24 cellular contexts compared by ENCODE assay signal in genomic region chr2:143133783-143134182, GRCh38.
DNase-seq lines count a peak whose midpoint lies in the region; ATAC-seq and TF ChIP-seq lines count a peak whose summit lies in the region.
"Had no signal": no experiment of that assay in that cellular context is flagged by ENCODE, and none has a peak within 500 bp of the region (broad histone marks: within the 10 kb centered on the region; RNA-seq: fewer than 3 reads in every experiment).

No MANE protein-coding gene starts in this region.

- H3K4me1 ChIP-seq in neutrophil (ENCODE audit: control insufficient read depth in 1 of 2, insufficient read depth in 1 of 2, low read depth in 1 of 2, low read length in 1 of 2): peaks cover 76 to 81% of the 10 kb centered on the region in 2 experiments

- no peaks in the 10 kb centered on the region for H3K27me3 ChIP-seq in neutrophil

- peaks cover 60% of the 10 kb centered on the region for H3K4me1 Mint-ChIP-seq in T-helper 2 cell treated with Interferon-gamma antibody and Interleukin-4, amounts not matched to agents 5 μg/mL and 100 μg/mL, for 36 hours (ENCODE audit: low read depth)
- H3K4me1 Mint-ChIP-seq in activated naive CD8-positive, alpha-beta T cell (ENCODE audit: low read depth): peaks cover 82% of the 10 kb centered on the region
- peaks cover 77% of the 10 kb centered on the region for H3K4me1 Mint-ChIP-seq in activated naive CD8-positive, alpha-beta T cell treated with anti-CD3 and anti-CD28 coated beads, Interleukin-2, amount 50 U/mL, for 24 hours
- H3K4me1 Mint-ChIP-seq in central memory CD8-positive, alpha-beta T cell: peaks cover 58% of the 10 kb centered on the region

- peaks cover 55% of the 10 kb centered on the region for H3K36me3 Mint-ChIP-seq in T-helper 2 cell treated with Interferon-gamma antibody and Interleukin-4, amounts not matched to agents 5 μg/mL and 100 μg/mL, for 36 hours (ENCODE audit: low read depth)
- peaks cover 9% of the 10 kb centered on the region for H3K36me3 Mint-ChIP-seq in activated naive CD8-positive, alpha-beta T cell
- H3K36me3 Mint-ChIP-seq in activated naive CD8-positive, alpha-beta T cell treated with anti-CD3 and anti-CD28 coated beads, Interleukin-2, amount 50 U/mL, for 24 hours (ENCODE audit: low read depth): peaks cover 14% of the 10 kb centered on the region
- H3K36me3 Mint-ChIP-seq in central memory CD8-positive, alpha-beta T cell (ENCODE audit: insufficient read depth): peaks cover 6% of the 10 kb centered on the region

- no peak overlapping the region for H3K4me3 ChIP-seq in neutrophil (ENCODE audit: low read depth in 1 of 2, low read length in 1 of 2)

- peaks cover 3% of the 10 kb centered on the region for H3K9me3 Mint-ChIP-seq in T-helper 2 cell treated with Interferon-gamma antibody and Interleukin-4, amounts not matched to agents 5 μg/mL and 100 μg/mL, for 36 hours
- H3K9me3 Mint-ChIP-seq in activated naive CD8-positive, alpha-beta T cell (ENCODE audit: low read depth): peaks cover 4% of the 10 kb centered on the region
- peaks cover 3% of the 10 kb centered on the region for H3K9me3 Mint-ChIP-seq in activated naive CD8-positive, alpha-beta T cell treated with anti-CD3 and anti-CD28 coated beads, Interleukin-2, amount 50 U/mL, for 24 hours
- H3K9me3 Mint-ChIP-seq in central memory CD8-positive, alpha-beta T cell: peaks cover 5% of the 10 kb centered on the region

- H3K27me3 Mint-ChIP-seq in T-helper 2 cell treated with Interferon-gamma antibody and Interleukin-4, amounts not matched to agents 5 μg/mL and 100 μg/mL, for 36 hours (ENCODE audit: low read depth): no peaks in the 10 kb centered on the region
- no peaks in the 10 kb centered on the region for H3K27me3 Mint-ChIP-seq in activated naive CD8-positive, alpha-beta T cell
- no peaks in the 10 kb centered on the region for H3K27me3 Mint-ChIP-seq in activated naive CD8-positive, alpha-beta T cell treated with anti-CD3 and anti-CD28 coated beads, Interleukin-2, amount 50 U/mL, for 24 hours
- no peaks in the 10 kb centered on the region for H3K27me3 Mint-ChIP-seq in central memory CD8-positive, alpha-beta T cell
- H3K27me3 Mint-ChIP-seq: B cell, IgD-negative memory B cell had no signal

- no peak overlapping the region for H3K27ac Mint-ChIP-seq in T-helper 2 cell treated with Interferon-gamma antibody and Interleukin-4, amounts not matched to agents 5 μg/mL and 100 μg/mL, for 36 hours
- peak overlapping the region; percentile 83 for H3K27ac Mint-ChIP-seq in activated naive CD8-positive, alpha-beta T cell
- no peak overlapping the region for H3K27ac Mint-ChIP-seq in activated naive CD8-positive, alpha-beta T cell treated with anti-CD3 and anti-CD28 coated beads, Interleukin-2, amount 50 U/mL, for 24 hours
- H3K27ac Mint-ChIP-seq in central memory CD8-positive, alpha-beta T cell (ENCODE audit: low read depth): peak overlapping the region; percentile 86

- H3K9me3 ChIP-seq in neutrophil: no peaks in the 10 kb centered on the region
- H3K9me3 ChIP-seq: SK-N-SH had no signal

- peak overlapping the region; percentile 49 for H3K4me3 Mint-ChIP-seq in T-helper 2 cell treated with Interferon-gamma antibody and Interleukin-4, amounts not matched to agents 5 μg/mL and 100 μg/mL, for 36 hours
- no peak overlapping the region for H3K4me3 Mint-ChIP-seq in activated naive CD8-positive, alpha-beta T cell
- no peak overlapping the region for H3K4me3 Mint-ChIP-seq in activated naive CD8-positive, alpha-beta T cell treated with anti-CD3 and anti-CD28 coated beads, Interleukin-2, amount 50 U/mL, for 24 hours
- H3K4me3 Mint-ChIP-seq in central memory CD8-positive, alpha-beta T cell: no peak overlapping the region

- DNase-seq in T-helper 2 cell treated with Interferon-gamma antibody and Interleukin-4, amounts not matched to agents 5 μg/mL and 100 μg/mL, for 36 hours (ENCODE audit: low spot score): no peak
- DNase-seq in T-helper 2 cell (no peak), SKM-1 (lab: John Stamatoyannopoulos, UW; ENCODE audit: unreplicated experiment) (no peak), NCI-H2196 (lab: John Stamatoyannopoulos, UW; ENCODE audit: unreplicated experiment) (no peak)
- DNase-seq in activated naive CD8-positive, alpha-beta T cell treated with anti-CD3 and anti-CD28 coated beads, Interleukin-2, amount 50 U/mL, for 24 hours: no peak
- DNase-seq in central memory CD8-positive, alpha-beta T cell (ENCODE audit: low spot score in 2 of 2): no peak
- DNase-seq: EL; GF-D8; NCI-H1092; NCI-H1436 treated with DMSO at 0.1 percent for 48 hours; NCI-H187 treated with DMSO at 0.1 percent for 48 hours; NCI-H446; NCI-H524 treated with DMSO at 0.1 percent for 48 hours; NCI-H82; NK-92 treated with Interleukin-12 subunit alpha and Interleukin-12 subunit beta, amount 100 ng/mL, for 24 hours; PC-3; SK-N-SH had no signal

- H3K27ac ChIP-seq in neutrophil: peak overlapping the region; percentile 95
- H3K27ac ChIP-seq: 22Rv1, C4-2B had no signal

- no peak for ATAC-seq in activated naive CD8-positive, alpha-beta T cell treated with anti-CD3 and anti-CD28 coated beads, Interleukin-2, amount 50 U/mL, for 24 hours
- no peak for ATAC-seq in central memory CD8-positive, alpha-beta T cell (replicated peaks; ENCODE audit: extremely low read depth, poor library complexity, severe bottlenecking)
- ATAC-seq: HCT116, PC-3 had no signal

- no peaks in the 10 kb centered on the region for H3K36me3 ChIP-seq in neutrophil

- TF ChIP-seq CTCF in neutrophil (IDR thresholded peaks at IDR 0.05): no peak

Comparison
In these comparisons a context has a peak if more than half of its experiments do, and no peak if none do; other contexts are left out.
1. H3K27ac Mint-ChIP-seq: peak in activated naive CD8-positive, alpha-beta T cell (single experiment) and central memory CD8-positive, alpha-beta T cell (single experiment); none in T-helper 2 cell treated with Interferon-gamma antibody and Interleukin-4, amounts not matched to agents 5 μg/mL and 100 μg/mL, for 36 hours (single experiment) and activated naive CD8-positive, alpha-beta T cell treated with anti-CD3 and anti-CD28 coated beads, Interleukin-2, amount 50 U/mL, for 24 hours (single experiment).